25 cellular contexts compared by ENCODE assay signal in the genomic region with DNA sequence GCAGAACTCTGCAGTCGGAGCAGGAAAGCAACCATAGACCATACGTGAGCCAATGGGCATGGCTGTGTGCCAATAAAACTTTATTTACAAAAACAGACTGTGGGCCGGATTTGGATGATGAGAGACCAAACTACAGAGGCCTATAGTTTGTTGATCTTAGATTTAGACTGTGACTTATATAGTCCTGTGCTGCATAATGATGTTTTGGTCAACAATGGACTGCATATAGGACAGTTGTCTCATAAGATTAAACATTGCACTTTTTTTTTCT.
"Had no signal": no experiment of that assay in that cellular context is flagged by ENCODE, and none has a peak within 500 bp of the region (broad histone marks: within the 10 kb centered on the region; RNA-seq: fewer than 3 reads in every experiment).

No MANE protein-coding gene starts in this region.

- H3K36me3 Mint-ChIP-seq: activated CD4-positive, alpha-beta memory T cell treated with anti-CD3 and anti-CD28 coated beads for 36 hours; activated naive CD8-positive, alpha-beta T cell; brain had no signal

- H3K9me3 Mint-ChIP-seq: activated B cell treated with CpG ODN at 0.5 μM for 24 hours; activated CD4-positive, alpha-beta memory T cell treated with anti-CD3 and anti-CD28 coated beads for 36 hours; activated CD4-positive, alpha-beta T cell treated with anti-CD3 and anti-CD28 coated beads, Interleukin-2, amount 10 ng/mL, durations not matched to agents 7 days and 5 days; activated naive CD4-positive, alpha-beta T cell treated with anti-CD3 and anti-CD28 coated beads for 36 hours; activated T-cell treated with anti-CD3 and anti-CD28 coated beads, Interleukin-2, amount 50 U/mL, for 4 hours; T-helper 1 cell treated with Interleukin-12 subunit alpha and Interleukin-12 subunit beta and Interleukin-4 antibody, amounts not matched to agents 30 μg/mL and 1 μg/mL, for 36 hours had no signal

- H3K4me1 Mint-ChIP-seq: activated B cell treated with CpG ODN at 0.5 μM for 24 hours; activated CD4-positive, alpha-beta T cell treated with anti-CD3 and anti-CD28 coated beads, Interleukin-2, amount 10 ng/mL, durations not matched to agents 7 days and 5 days had no signal

- H3K4me3 ChIP-seq: cardiac muscle cell, MG63, Peyer's patch had no signal

- FAIRE-seq: astrocyte had no signal

- H3K4me3 Mint-ChIP-seq: activated B cell treated with CpG ODN at 0.5 μM for 24 hours; activated CD4-positive, alpha-beta memory T cell treated with anti-CD3 and anti-CD28 coated beads for 36 hours; activated CD4-positive, alpha-beta T cell treated with anti-CD3 and anti-CD28 coated beads, Interleukin-2, amount 10 ng/mL, durations not matched to agents 7 days and 5 days; activated naive CD4-positive, alpha-beta T cell treated with anti-CD3 and anti-CD28 coated beads for 36 hours; activated naive CD8-positive, alpha-beta T cell; activated T-cell treated with anti-CD3 and anti-CD28 coated beads, Interleukin-2, amount 50 U/mL, for 4 hours; brain; T-helper 1 cell treated with Interleukin-12 subunit alpha and Interleukin-12 subunit beta and Interleukin-4 antibody, amounts not matched to agents 30 μg/mL and 1 μg/mL, for 36 hours had no signal

- H3K27ac Mint-ChIP-seq: activated B cell treated with CpG ODN at 0.5 μM for 24 hours; activated CD4-positive, alpha-beta memory T cell treated with anti-CD3 and anti-CD28 coated beads for 36 hours; activated CD4-positive, alpha-beta T cell treated with anti-CD3 and anti-CD28 coated beads, Interleukin-2, amount 10 ng/mL, durations not matched to agents 7 days and 5 days; activated naive CD4-positive, alpha-beta T cell treated with anti-CD3 and anti-CD28 coated beads for 36 hours; activated naive CD8-positive, alpha-beta T cell; T-helper 1 cell treated with Interleukin-12 subunit alpha and Interleukin-12 subunit beta and Interleukin-4 antibody, amounts not matched to agents 30 μg/mL and 1 μg/mL, for 36 hours had no signal

- H3K36me3 ChIP-seq: cardiac muscle cell, MG63, Peyer's patch had no signal

- DNase-seq: activated B cell treated with CpG ODN at 0.5 μM for 24 hours; activated CD4-positive, alpha-beta memory T cell treated with anti-CD3 and anti-CD28 coated beads for 36 hours; activated CD4-positive, alpha-beta T cell treated with anti-CD3 and anti-CD28 coated beads for 1 hour; activated CD4-positive, alpha-beta T cell treated with anti-CD3 and anti-CD28 coated beads, Interleukin-2, amount 10 ng/mL, durations not matched to agents 7 days and 5 days; activated CD8-positive, alpha-beta memory T cell treated with anti-CD3 and anti-CD28 coated beads for 24 hours; activated effector memory CD4-positive, alpha-beta T cell treated with anti-CD3 and anti-CD28 coated beads, Interleukin-2, amount 50 U/mL, for 16 hours; activated naive CD4-positive, alpha-beta T cell treated with anti-CD3 and anti-CD28 coated beads for 36 hours; activated T-cell treated with anti-CD3 and anti-CD28 coated beads, Interleukin-2, amount 50 U/mL, for 4 hours; amygdala; MG63; MV-4-11; NCI-H1105; NCI-H1436; NCI-H1694 treated with DMSO at 0.1 percent for 48 hours; NCI-H2029 treated with DMSO at 0.1 percent for 48 hours; NCI-H345; NCI-H510A; NCI-H526 treated with DMSO at 0.1 percent for 48 hours; SHP77 treated with DMSO at 0.1 percent for 48 hours had no signal

- H3K27me3 Mint-ChIP-seq: activated naive CD8-positive, alpha-beta T cell had no signal

- H3K9me3 ChIP-seq: MG63, Peyer's patch had no signal

- ATAC-seq: activated T-cell treated with anti-CD3 and anti-CD28 coated beads, Interleukin-2, amount 50 U/mL, for 4 hours had no signal

- H3K4me1 ChIP-seq: Peyer's patch had no signal

- H3K27ac ChIP-seq: cardiac muscle cell, Peyer's patch had no signal

- H3K27me3 ChIP-seq: cardiac muscle cell, MG63, Peyer's patch had no signal
